ENCODE assay signal across 33 cellular contexts in the genomic region with DNA sequence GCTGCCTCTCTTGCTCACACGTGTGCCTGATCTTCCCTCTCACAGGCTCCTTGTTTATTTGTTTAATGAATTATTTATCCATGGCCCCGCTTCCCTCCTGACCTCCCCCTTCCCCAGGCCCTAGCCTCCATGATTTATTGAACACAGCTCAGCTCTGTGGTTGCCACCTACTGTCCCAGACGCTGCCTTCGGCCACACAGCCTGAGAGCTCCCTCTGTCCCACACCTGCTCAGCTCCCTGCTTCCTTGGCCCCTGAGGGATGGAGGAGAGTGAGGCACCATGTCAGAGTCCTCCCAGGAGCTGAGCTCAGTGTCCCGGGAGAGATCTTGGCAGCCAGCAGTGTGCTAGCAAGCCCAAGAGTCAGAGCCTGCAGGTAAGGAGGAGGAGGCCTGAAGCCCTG. TPM values are rescaled to one million over a fixed set of nuclear protein-coding genes. Genes with fewer than 3 reads are reported as not detected.
DNase-seq lines count a peak whose midpoint lies in the region; ATAC-seq and TF ChIP-seq lines count a peak whose summit lies in the region.
"Had no signal": no experiment of that assay in that cellular context is flagged by ENCODE, and none has a peak within 500 bp of the region (broad histone marks: within the 10 kb centered on the region; RNA-seq: fewer than 3 reads in every experiment).

No MANE protein-coding gene starts in this region.

- H3K9ac ChIP-seq in neuronal stem cell (ENCODE audit: low read depth, low read length, poor library complexity), result no peak overlapping the region

- no TSS peak for BruUV-seq in Caco-2 (replicated peaks; lab: Mats Ljungman, UMichigan)

- no peaks in the 10 kb centered on the region for H3K79me1 ChIP-seq in neuronal stem cell (ENCODE audit: low read depth, low read length)

- no peak overlapping the region for H2BK15ac ChIP-seq in neuronal stem cell (ENCODE audit: low read length)

- H3K4me1 ChIP-seq in neuronal stem cell (ENCODE audit: control insufficient read depth in 2 of 2, insufficient read depth in 1 of 2, low read depth in 1 of 2, low read length in 2 of 2), result peaks cover 20 to 34% of the 10 kb centered on the region in 2 donors
- peaks cover 19% of the 10 kb centered on the region for H3K4me1 ChIP-seq in Caco-2

- no peak overlapping the region for H3K4ac ChIP-seq in neuronal stem cell (ENCODE audit: low read length)

- H3K4me1 Mint-ChIP-seq in T-helper 17 cell (peaks cover 39% of the 10 kb centered on the region), Caco-2 (ENCODE audit: low read depth, unreplicated experiment) (peaks cover 21% of the 10 kb centered on the region)

- H4K91ac ChIP-seq in neuronal stem cell (ENCODE audit: low read depth, low read length, poor library complexity), result no peak overlapping the region

- H3K9me3 ChIP-seq in T-helper 17 cell (ENCODE audit: control insufficient read depth, low read length, poor library complexity, severe bottlenecking), result no peaks in the 10 kb centered on the region
- no peaks in the 10 kb centered on the region for H3K9me3 ChIP-seq in neuronal stem cell (replicated peaks in 1 of 2; ENCODE audit: control insufficient read depth in 2 of 2, insufficient read depth in 1 of 2, low read depth in 1 of 2, low read length in 2 of 2)
- H3K9me3 ChIP-seq in Caco-2, result no peaks in the 10 kb centered on the region
- H3K9me3 ChIP-seq: ascending aorta, esophagus muscularis mucosa, HAP-1, thyroid gland had no signal

- H3K36me3 Mint-ChIP-seq in T-helper 17 cell (ENCODE audit: low read depth) (no peaks in the 10 kb centered on the region), Caco-2 (ENCODE audit: insufficient read depth, unreplicated experiment) (no peaks in the 10 kb centered on the region)
- H3K36me3 Mint-ChIP-seq: activated naive CD8-positive, alpha-beta T cell treated with anti-CD3 and anti-CD28 coated beads for 36 hours; CD8-positive, alpha-beta memory T cell had no signal

- H3K4me3 ChIP-seq in neuronal stem cell (ENCODE audit: low read length in 2 of 2) (no peak overlapping the region), Caco-2 (ENCODE audit: low read depth, low read length) (no peak overlapping the region)
- H3K4me3 ChIP-seq: ascending aorta, esophagus muscularis mucosa, HAP-1, skin epidermis, thyroid gland had no signal

- peaks cover 5 to 17% (median 8%) of the 10 kb centered on the region in 3 experiments for H3K27me3 ChIP-seq in neuronal stem cell (ENCODE audit: control insufficient read depth in 3 of 3, insufficient read depth in 3 of 3, low read depth in 1 of 3, low read length in 3 of 3)
- H3K27me3 ChIP-seq in Caco-2 (replicated peaks; ENCODE audit: control insufficient read depth, insufficient read depth, low read length), result peaks cover 3% of the 10 kb centered on the region; the same call in 1 of the 2 replicates

- POLR2A ChIA-PET in Caco-2 (lab: Charles Lee), result no interaction called here

- no peak overlapping the region for H2BK5ac ChIP-seq in neuronal stem cell (ENCODE audit: low read length)

- no peak for ATAC-seq in T-helper 17 cell
- ATAC-seq: activated CD4-positive, alpha-beta T cell treated with anti-CD3 and anti-CD28 coated beads for 36 hours; activated CD8-positive, alpha-beta T cell treated with anti-CD3 and anti-CD28 coated beads, Interleukin-2, amount 10 ng/mL, durations not matched to agents 7 days and 5 days; left cardiac atrium; stimulated activated naive CD8-positive, alpha-beta T cell treated with anti-CD3 and anti-CD28 coated beads, Interleukin-15, amount 100 ng/mL, for 72 hours had no signal

- H3K27me3 Mint-ChIP-seq in T-helper 17 cell, result peaks cover 12% of the 10 kb centered on the region
- peaks cover 6% of the 10 kb centered on the region for H3K27me3 Mint-ChIP-seq in Caco-2 (ENCODE audit: insufficient read depth, unreplicated experiment)

- WGBS in neuronal stem cell (ENCODE audit: extremely low coverage in 2 of 2, insufficient read length in 2 of 2, insufficient replicate concordance in 1 of 2), 2 donors, result no CpG with 5 or more reads among the region's 5 CpGs

- intact Hi-C loops in Caco-2 (cut with micrococcal nuclease; ENCODE audit: unreplicated experiment), result no loop called here

- H3K36me3 ChIP-seq in neuronal stem cell (replicated peaks in 1 of 2; ENCODE audit: control insufficient read depth in 2 of 2, insufficient read depth in 2 of 2, low read length in 2 of 2) (no peaks in the 10 kb centered on the region), Caco-2 (ENCODE audit: control insufficient read depth, insufficient read depth, low read length) (no peaks in the 10 kb centered on the region)
- H3K36me3 ChIP-seq: ascending aorta, esophagus muscularis mucosa, HAP-1, thyroid gland had no signal

- H2AFZ ChIP-seq in neuronal stem cell (ENCODE audit: low read length), result no peak overlapping the region

- H2BK120ac ChIP-seq in neuronal stem cell (ENCODE audit: low read depth, low read length), result no peak overlapping the region

- H3K27ac ChIP-seq in neuronal stem cell (replicated peaks; ENCODE audit: low read length), result no peak overlapping the region
- H3K27ac ChIP-seq: ascending aorta, esophagus muscularis mucosa, thyroid gland had no signal

- peak overlapping the region; percentile 56 for H3K27ac Mint-ChIP-seq in T-helper 17 cell
- no peak overlapping the region for H3K27ac Mint-ChIP-seq in Caco-2 (ENCODE audit: unreplicated experiment)
- H3K27ac Mint-ChIP-seq: activated CD4-positive, alpha-beta T cell treated with anti-CD3 and anti-CD28 coated beads for 36 hours; activated CD8-positive, alpha-beta T cell treated with anti-CD3 and anti-CD28 coated beads, Interleukin-2, amount 10 ng/mL, durations not matched to agents 7 days and 5 days; activated naive CD8-positive, alpha-beta T cell treated with anti-CD3 and anti-CD28 coated beads for 36 hours; CD8-positive, alpha-beta memory T cell; endodermal cell; stimulated activated naive CD8-positive, alpha-beta T cell treated with anti-CD3 and anti-CD28 coated beads, Interleukin-15, amount 100 ng/mL, for 72 hours had no signal

- H3K14ac ChIP-seq in neuronal stem cell (ENCODE audit: low read length), result no peak overlapping the region

- CTCF ChIA-PET in Caco-2 (lab: Charles Lee), result interaction anchor here (1.2 to 1.6 kb wide), 2 partner anchors 10 to 14 kb away, joined by 9 read pairs; no protein-coding TSS in a partner anchor

- peak overlapping the region; percentile 84 for H2AK5ac ChIP-seq in neuronal stem cell (ENCODE audit: low read depth, low read length)

- no peak overlapping the region for H4K8ac ChIP-seq in neuronal stem cell (ENCODE audit: low read depth, low read length)

- H3K4me2 ChIP-seq in neuronal stem cell (ENCODE audit: insufficient read depth, low read length, poor library complexity, severe bottlenecking), result no peak overlapping the region

- no peak overlapping the region for H2BK12ac ChIP-seq in neuronal stem cell (ENCODE audit: low read length)

- TF ChIP-seq CTCF in Caco-2 (IDR thresholded peaks at IDR 0.05; ENCODE audit: insufficient read depth in 1 of 2, low read depth in 1 of 2, low read length in 1 of 2, severe bottlenecking in 1 of 2, unreplicated experiment in 1 of 2), result no peak

- H3K4me3 Mint-ChIP-seq in T-helper 17 cell (no peak overlapping the region), Caco-2 (ENCODE audit: unreplicated experiment) (no peak overlapping the region)
- H3K4me3 Mint-ChIP-seq: activated CD4-positive, alpha-beta T cell treated with anti-CD3 and anti-CD28 coated beads for 36 hours; activated CD8-positive, alpha-beta T cell treated with anti-CD3 and anti-CD28 coated beads, Interleukin-2, amount 10 ng/mL, durations not matched to agents 7 days and 5 days; activated naive CD8-positive, alpha-beta T cell treated with anti-CD3 and anti-CD28 coated beads for 36 hours; CD8-positive, alpha-beta memory T cell; endodermal cell; stimulated activated naive CD8-positive, alpha-beta T cell treated with anti-CD3 and anti-CD28 coated beads, Interleukin-15, amount 100 ng/mL, for 72 hours had no signal

- peak; percentile 13 for DNase-seq in NCI-H2171 treated with DMSO at 0.1 percent for 48 hours (lab: John Stamatoyannopoulos, UW)
- DNase-seq in NCI-H2171 (lab: John Stamatoyannopoulos, UW), result no peak
- DNase-seq in DMS153 treated with DMSO at 0.1 percent for 48 hours (lab: John Stamatoyannopoulos, UW; ENCODE audit: unreplicated experiment), result peak; percentile 80
- no peak for DNase-seq in T-helper 17 cell
- no peak for DNase-seq in neuronal stem cell (ENCODE audit: low spot score)
- no peak for DNase-seq in Caco-2
- no peak for DNase-seq in H4 (ENCODE audit: low spot score)
- no peak for DNase-seq in activated CD8-positive, alpha-beta memory T cell treated with anti-CD3 and anti-CD28 coated beads, Interleukin-2, amount 50 U/mL, for 48 hours
- DNase-seq: activated CD4-positive, alpha-beta T cell treated with anti-CD3 and anti-CD28 coated beads for 36 hours; activated CD8-positive, alpha-beta T cell treated with anti-CD3 and anti-CD28 coated beads, Interleukin-2, amount 10 ng/mL, durations not matched to agents 7 days and 5 days; activated naive CD8-positive, alpha-beta T cell treated with anti-CD3 and anti-CD28 coated beads for 36 hours; activated T-cell treated with anti-CD3 and anti-CD28 coated beads for 4 hours; CD8-positive, alpha-beta memory T cell; cortex of kidney; DMS79 treated with DMSO at 0.1 percent for 48 hours; endodermal cell; foreskin melanocyte; GF-D8; left cardiac atrium; MM.1S; NCI-H146; NCI-H774; nucleus accumbens; RPMI8226; stimulated activated naive CD8-positive, alpha-beta T cell treated with anti-CD3 and anti-CD28 coated beads, Interleukin-15, amount 100 ng/mL, for 72 hours; thyroid gland had no signal

- no peak overlapping the region for H3K23ac ChIP-seq in neuronal stem cell (ENCODE audit: low read depth, low read length, poor library complexity)

- H3K18ac ChIP-seq in neuronal stem cell (ENCODE audit: low read length), result no peak overlapping the region

- no peaks in the 10 kb centered on the region for H3K9me3 Mint-ChIP-seq in Caco-2 (ENCODE audit: unreplicated experiment)
- H3K9me3 Mint-ChIP-seq: activated naive CD8-positive, alpha-beta T cell treated with anti-CD3 and anti-CD28 coated beads for 36 hours; CD8-positive, alpha-beta memory T cell; endodermal cell; stimulated activated naive CD8-positive, alpha-beta T cell treated with anti-CD3 and anti-CD28 coated beads, Interleukin-15, amount 100 ng/mL, for 72 hours had no signal

RNA-seq across cellular contexts. Expression of gene EFNA3, which starts 3.1 kb away (rescaled TPM):
- total RNA-seq in T-helper 17 cell (1 to 10 TPM in 1 of 2 donors, under 1 TPM in 1; 0.29 to 1.3 TPM), Caco-2 (2022) (3.4 and 3.5 TPM in 2 replicates)
- polyA plus RNA-seq in neuronal stem cell (2013, experiment 1 of 2), result 15.2 TPM
- 14.6 TPM for polyA plus RNA-seq in neuronal stem cell (2013, experiment 2 of 2)
- total RNA-seq in H4 (2014; rRNA removed; shearing (Covaris generic)), result 7.5 and 9.5 TPM in 2 replicates

RNA-seq across cellular contexts. Expression of gene EFNA4, which starts 12.0 kb away (rescaled TPM):
- total RNA-seq in T-helper 17 cell (1 to 10 TPM; 2.6 to 4.9 TPM), Caco-2 (2022) (13.8 and 16.0 TPM in 2 replicates)
- polyA plus RNA-seq in neuronal stem cell (2013, experiment 1 of 2), result 24.6 TPM
- 24.2 TPM for polyA plus RNA-seq in neuronal stem cell (2013, experiment 2 of 2)
- total RNA-seq in H4 (2014; rRNA removed; shearing (Covaris generic)), result 24.4 and 26.9 TPM in 2 replicates

RNA-seq across cellular contexts. Expression of gene ADAM15, which starts 24.4 kb away (rescaled TPM):
- total RNA-seq in T-helper 17 cell (10 to 100 TPM; 30.3 to 33.8 TPM), Caco-2 (2022) (44.0 and 48.2 TPM in 2 replicates)
- polyA plus RNA-seq in neuronal stem cell (2013, experiment 1 of 2), result 32.1 TPM
- polyA plus RNA-seq in neuronal stem cell (2013, experiment 2 of 2), result 31.7 TPM
- 51.8 and 64.3 TPM in 2 replicates for total RNA-seq in H4 (2014; rRNA removed; shearing (Covaris generic))

RNA-seq across cellular contexts. Expression of gene DCST1, which starts 41.9 kb away (rescaled TPM):
- total RNA-seq in T-helper 17 cell (under 1 TPM; 0.23 to 0.57 TPM), Caco-2 (2022) (0.32 TPM in 1 of 2 replicates, not detected in the other)
- 0.03 TPM for polyA plus RNA-seq in neuronal stem cell (2013, experiment 1 of 2)
- polyA plus RNA-seq in neuronal stem cell (2013, experiment 2 of 2), result 0.06 TPM
- not detected in 2 replicates for total RNA-seq in H4 (2014; rRNA removed; shearing (Covaris generic))
- total RNA-seq: A673; activated CD4-positive, alpha-beta T cell treated with anti-CD3 and anti-CD28 coated beads for 36 hours; activated CD8-positive, alpha-beta T cell treated with anti-CD3 and anti-CD28 coated beads, Interleukin-2, amount 10 ng/mL, durations not matched to agents 7 days and 5 days; activated naive CD8-positive, alpha-beta T cell treated with anti-CD3 and anti-CD28 coated beads for 36 hours; ascending aorta; cardiac septum; CD8-positive, alpha-beta memory T cell; endodermal cell; left cardiac atrium; T-helper 2 cell treated with Interferon-gamma antibody and Interleukin-4, amounts not matched to agents 100 ng/mL and 5 ng/mL, for 36 hours had no signal
- polyA plus RNA-seq: CD8-positive, alpha-beta memory T cell had no signal

RNA-seq across cellular contexts. Expression of gene DCST2, which starts 42.0 kb away (rescaled TPM):
- 1 to 10 TPM in 1 of 2 donors, under 1 TPM in 1; 0.94 to 1.3 TPM for total RNA-seq in T-helper 17 cell
- polyA plus RNA-seq in neuronal stem cell (2013, experiment 1 of 2), result 2.7 TPM
- 2.2 TPM for polyA plus RNA-seq in neuronal stem cell (2013, experiment 2 of 2)
- total RNA-seq in Caco-2 (2022), result 0.26 and 0.61 TPM in 2 replicates
- total RNA-seq in H4 (2014; rRNA removed; shearing (Covaris generic)), result not detected in 2 replicates
- polyA plus RNA-seq: CD8-positive, alpha-beta memory T cell had no signal

Comparison
In these comparisons a context has a peak if more than half of its experiments do, and no peak if none do; other contexts are left out.
1. DNase-seq: peak in NCI-H2171 treated with DMSO at 0.1 percent for 48 hours (single experiment) and DMS153 treated with DMSO at 0.1 percent for 48 hours (single experiment); none in NCI-H2171 (single experiment), T-helper 17 cell (0 of 3), neuronal stem cell (single experiment), Caco-2 (0 of 2), H4 (single experiment) and activated CD8-positive, alpha-beta memory T cell treated with anti-CD3 and anti-CD28 coated beads, Interleukin-2, amount 50 U/mL, for 48 hours (single experiment).